Comparison of ENCODE assay signal across 2 cellular contexts in genomic region chr3:15633766-15634588, GRCh38.
A peak's percentile ranks its signal among the peaks of the same experiment; 100 is the strongest.
TF ChIP-seq lines count a peak whose summit lies in the region.

No MANE protein-coding gene starts in this region.

TF ChIP-seq in liver, 16 proteins besides CTCF, POLR2A, EP300 and RAD21:
- TF ChIP-seq HNF4A (conservative IDR thresholded peaks at IDR 0.05) (peak in 1 of 2 donors; percentile 46), NR2F2 (IDR thresholded peaks at IDR 0.05) (no peak), YY1 (IDR thresholded peaks at IDR 0.05) (peak; percentile 42), RXRA (IDR thresholded peaks at IDR 0.05) (peak in 1 of 2 donors; percentile 34), JUND (IDR thresholded peaks at IDR 0.05) (peak in 1 of 2 donors; percentile 16), EGR1 (IDR thresholded peaks at IDR 0.05; ENCODE audit: low read depth in 2 of 2) (no peak)

TF ChIP-seq in HepG2, 621 proteins besides CTCF, POLR2A, EP300 and RAD21:
- no peak for TF ChIP-seq FOXO4 (CRISPR knock-in tag; conservative IDR thresholded peaks at IDR 0.05)
- TF ChIP-seq SIN3A (IDR thresholded peaks at IDR 0.05; ENCODE audit: borderline replicate concordance, low read depth, low read length) = no peak
- no peak for TF ChIP-seq ZNF441 (CRISPR knock-in tag; IDR thresholded peaks at IDR 0.05; ENCODE audit: borderline replicate concordance)
- TF ChIP-seq ZBTB20 (CRISPR knock-in tag; IDR thresholded peaks at IDR 0.05; ENCODE audit: borderline replicate concordance, low read depth) = no peak
- TF ChIP-seq ZNF343 (CRISPR knock-in tag; IDR thresholded peaks at IDR 0.05) = no peak
- no peak for TF ChIP-seq SNAI1 (CRISPR knock-in tag; IDR thresholded peaks at IDR 0.05; ENCODE audit: borderline replicate concordance)
- no peak for TF ChIP-seq SYNCRIP (IDR thresholded peaks at IDR 0.05; ENCODE audit: insufficient read depth, low read depth, low read length)
- TF ChIP-seq AHR (CRISPR knock-in tag; IDR thresholded peaks at IDR 0.05) = no peak
- no peak for TF ChIP-seq ZNF276 (CRISPR knock-in tag; IDR thresholded peaks at IDR 0.05; ENCODE audit: low read depth)
